8 cellular contexts compared by ENCODE assay signal in genomic region chr14:24300326-24300980, GRCh38. TPM values are rescaled to one million over a fixed set of nuclear protein-coding genes. Genes with fewer than 3 reads are reported as not detected.
A peak's percentile ranks its signal among the peaks of the same experiment; 100 is the strongest.
DNase-seq lines count a peak whose midpoint lies in the region; ATAC-seq and TF ChIP-seq lines count a peak whose summit lies in the region.

No MANE protein-coding gene starts in this region.

- H3K36me3 Mint-ChIP-seq in endothelial cell (ENCODE audit: low read depth, unreplicated experiment), result peaks cover 43% of the 10 kb centered on the region
- peaks cover 22% of the 10 kb centered on the region for H3K36me3 Mint-ChIP-seq in neural progenitor cell

- H3K9ac ChIP-seq in OCI-LY1 (ENCODE audit: low read length), result peak overlapping the region; percentile 80
- peak overlapping the region; percentile 67 for H3K9ac ChIP-seq in neural progenitor cell

- no peaks in the 10 kb centered on the region for H3K9me2 ChIP-seq in OCI-LY1 (ENCODE audit: low read depth, low read length)

- H3K27me3 Mint-ChIP-seq in endothelial cell (ENCODE audit: unreplicated experiment) (peaks cover 16% of the 10 kb centered on the region), neural progenitor cell (ENCODE audit: insufficient read depth, low read depth) (peaks cover 4% of the 10 kb centered on the region)

- no peaks in the 10 kb centered on the region for H3K79me2 ChIP-seq in OCI-LY1 (ENCODE audit: insufficient read depth, low read length)
- peaks cover 17% of the 10 kb centered on the region for H3K79me2 ChIP-seq in neural progenitor cell (ENCODE audit: low read depth)

- H3K27ac ChIP-seq in OCI-LY1 (ENCODE audit: low read depth, low read length, poor library complexity, severe bottlenecking) (no peak overlapping the region), neural progenitor cell (no peak overlapping the region)

- H3K4me1 ChIP-seq in OCI-LY1 (ENCODE audit: insufficient read depth, low read length, severe bottlenecking) (peaks cover 27% of the 10 kb centered on the region), neural progenitor cell (peaks cover 16% of the 10 kb centered on the region)

- H3F3A ChIP-seq in OCI-LY1 (ENCODE audit: insufficient read depth, low read length) (0 out of 2 replicates have a peak, but pooled peaks cover 4% of the 10 kb centered on the region), neural progenitor cell (ENCODE audit: low read depth) (peaks cover 12% of the 10 kb centered on the region)

- H3K4me2 ChIP-seq in OCI-LY1 (ENCODE audit: low read length), result peak overlapping the region; percentile 98
- H3K4me2 ChIP-seq in neural progenitor cell, result peak overlapping the region; percentile 86

- DNase-seq in CD1c-positive myeloid dendritic cell (ENCODE audit: extremely low spot score), result peak; percentile 39
- DNase-seq in endothelial cell (ENCODE audit: low spot score), result no peak
- DNase-seq in neural progenitor cell (ENCODE audit: low spot score), result no peak
- no peak for DNase-seq in dedifferentiated amniotic fluid mesenchymal stem cell (ENCODE audit: extremely low spot score)
- no peak for DNase-seq in NCI-H82 (lab: John Stamatoyannopoulos, UW)

- no peak for ATAC-seq in GM21526 (IDR thresholded peaks at IDR 0.05; ENCODE audit: low FRiP score, unreplicated experiment)
- no peak for ATAC-seq in HG02798 (IDR thresholded peaks at IDR 0.05; ENCODE audit: poor library complexity, unreplicated experiment)

- no peak for TF ChIP-seq CTCF in OCI-LY1 (IDR thresholded peaks at IDR 0.05; ENCODE audit: low read length)
- no peak for TF ChIP-seq CTCF in endothelial cell (IDR thresholded peaks at IDR 0.05; ENCODE audit: unreplicated experiment)
- no peak for TF ChIP-seq CTCF in neural progenitor cell (IDR thresholded peaks at IDR 0.05)

- H3K4me3 Mint-ChIP-seq in endothelial cell (ENCODE audit: unreplicated experiment) (peak overlapping the region; percentile 93), neural progenitor cell (peak overlapping the region; percentile 94)

- H3K27me3 ChIP-seq in OCI-LY1 (ENCODE audit: insufficient read depth, low read length), result no peaks in the 10 kb centered on the region
- no peaks in the 10 kb centered on the region for H3K27me3 ChIP-seq in neural progenitor cell

- H4K20me1 ChIP-seq in OCI-LY1 (ENCODE audit: insufficient read depth, low read length), result no peaks in the 10 kb centered on the region
- H4K20me1 ChIP-seq in neural progenitor cell (ENCODE audit: low read depth), result no peaks in the 10 kb centered on the region

- H3K4me1 Mint-ChIP-seq in endothelial cell (ENCODE audit: unreplicated experiment) (peaks cover 24% of the 10 kb centered on the region), neural progenitor cell (peaks cover 25% of the 10 kb centered on the region)

- peak overlapping the region; percentile 74 for H3K27ac Mint-ChIP-seq in endothelial cell (ENCODE audit: unreplicated experiment)
- H3K27ac Mint-ChIP-seq in neural progenitor cell, result no peak overlapping the region

- H2AFZ ChIP-seq in OCI-LY1 (ENCODE audit: low read length), result no peak overlapping the region
- no peak overlapping the region for H2AFZ ChIP-seq in neural progenitor cell (replicated peaks)

- H3K9me3 Mint-ChIP-seq in endothelial cell (ENCODE audit: unreplicated experiment), result no peaks in the 10 kb centered on the region
- H3K9me3 Mint-ChIP-seq in neural progenitor cell, result no peaks in the 10 kb centered on the region

- no peaks in the 10 kb centered on the region for H3K9me3 ChIP-seq in OCI-LY1 (ENCODE audit: low read length)
- H3K9me3 ChIP-seq in neural progenitor cell (ENCODE audit: low read depth), result no peaks in the 10 kb centered on the region

- H3K36me3 ChIP-seq in OCI-LY1 (ENCODE audit: insufficient read depth, low read length), result peaks cover 56% of the 10 kb centered on the region
- H3K36me3 ChIP-seq in neural progenitor cell, result no peaks in the 10 kb centered on the region

- H3K4me3 ChIP-seq in OCI-LY1 (ENCODE audit: low read depth, low read length, poor library complexity, severe bottlenecking) (peak overlapping the region; percentile 83), neural progenitor cell (peak overlapping the region; percentile 91)

RNA-seq across cellular contexts. Expression of gene NOP9, which starts 0.8 kb away (rescaled TPM):
- total RNA-seq in endothelial cell (ENCODE audit: unreplicated experiment) (27.2 TPM), neural progenitor cell (ENCODE audit: low replicate concordance) (14.8 and 24.7 TPM in 2 replicates)

RNA-seq across cellular contexts. Expression of gene DHRS1, which starts 0.9 kb away (rescaled TPM):
- 17.7 TPM for total RNA-seq in endothelial cell (ENCODE audit: unreplicated experiment)
- 19.7 and 27.4 TPM in 2 replicates for total RNA-seq in neural progenitor cell (ENCODE audit: low replicate concordance)

RNA-seq across cellular contexts. Expression of gene CIDEB, which starts 7.3 kb away (rescaled TPM):
- total RNA-seq in endothelial cell (ENCODE audit: unreplicated experiment) (0.82 TPM), neural progenitor cell (ENCODE audit: low replicate concordance) (0.12 TPM in 1 of 2 replicates, not detected in the other)

RNA-seq across cellular contexts. Expression of gene LTB4R2, which starts 9.5 kb away (rescaled TPM):
- total RNA-seq in endothelial cell (ENCODE audit: unreplicated experiment) (13.3 TPM), neural progenitor cell (ENCODE audit: low replicate concordance) (1.8 and 9.0 TPM in 2 replicates)

RNA-seq across cellular contexts. Expression of gene LTB4R, which starts 10.8 kb away (rescaled TPM):
- total RNA-seq in endothelial cell (ENCODE audit: unreplicated experiment), result 9.5 TPM
- total RNA-seq in neural progenitor cell (ENCODE audit: low replicate concordance), result 1.9 and 4.6 TPM in 2 replicates
